In genomic region chr6:153024401-153025017, GRCh38 we compare ENCODE assay signal across 8 cellular contexts. TPM values are rescaled to one million over a fixed set of nuclear protein-coding genes. Genes with fewer than 3 reads are reported as not detected.
DNase-seq lines count a peak whose midpoint lies in the region; ATAC-seq and TF ChIP-seq lines count a peak whose summit lies in the region.

No MANE protein-coding gene starts in this region.

- H3K4me1 Mint-ChIP-seq in activated T-cell treated with anti-CD3 and anti-CD28 coated beads, Interleukin-2, amount 50 U/mL, for 72 hours (ENCODE audit: low read depth): peaks cover 10% of the 10 kb centered on the region

- H3K27ac ChIP-seq in OCI-LY7 (ENCODE audit: low read depth, low read length, poor library complexity, severe bottlenecking) (no peak overlapping the region), foreskin keratinocyte (no peak overlapping the region), osteoblast (ENCODE audit: low read depth, low read length) (no peak overlapping the region)

- no peaks in the 10 kb centered on the region for H3K9me2 ChIP-seq in OCI-LY7 (ENCODE audit: insufficient read depth, low read length)

- H3K36me3 ChIP-seq in OCI-LY7 (ENCODE audit: insufficient read depth, low read length) (no peaks in the 10 kb centered on the region), osteoblast (ENCODE audit: insufficient read depth, low read length) (no peaks in the 10 kb centered on the region)

- CTCF ChIA-PET in OCI-LY7 (lab: Charles Lee; ENCODE audit: unreplicated experiment): no interaction called here

- no peak overlapping the region for H3K4me2 ChIP-seq in OCI-LY7 (ENCODE audit: low read length)
- no peak overlapping the region for H3K4me2 ChIP-seq in osteoblast (ENCODE audit: insufficient read depth, low read length)

- peaks cover 29% of the 10 kb centered on the region for H3K27me3 Mint-ChIP-seq in activated T-cell treated with anti-CD3 and anti-CD28 coated beads, Interleukin-2, amount 50 U/mL, for 72 hours (ENCODE audit: low read depth)

- H3K4me3 Mint-ChIP-seq in activated T-cell treated with anti-CD3 and anti-CD28 coated beads, Interleukin-2, amount 50 U/mL, for 72 hours: no peak overlapping the region

- TF ChIP-seq CTCF in GM12872 (IDR thresholded peaks at IDR 0.05; ENCODE audit: insufficient read depth, low read depth, low read length): peak; percentile 77
- TF ChIP-seq CTCF in OCI-LY7 (conservative IDR thresholded peaks at IDR 0.05; ENCODE audit: low read length): peak; percentile 89
- peak; percentile 81 for TF ChIP-seq CTCF in foreskin keratinocyte (conservative IDR thresholded peaks at IDR 0.05)
- TF ChIP-seq CTCF in osteoblast (IDR thresholded peaks at IDR 0.05; ENCODE audit: extremely low read depth, low read depth, low read length): peak; percentile 85

- POLR2A ChIA-PET in OCI-LY7 (lab: Charles Lee): interaction anchor here (0.7 kb wide), 1 partner anchor 704 kb away, joined by 3 read pairs; no protein-coding TSS in a partner anchor

- no peaks in the 10 kb centered on the region for H3K4me1 ChIP-seq in OCI-LY7 (ENCODE audit: insufficient read depth, low read length, poor library complexity, severe bottlenecking)
- H3K4me1 ChIP-seq in foreskin keratinocyte: no peaks in the 10 kb centered on the region
- peaks cover 5% of the 10 kb centered on the region for H3K4me1 ChIP-seq in osteoblast (ENCODE audit: insufficient read depth, low read length)

- H4K20me1 ChIP-seq in OCI-LY7 (ENCODE audit: insufficient read depth, low read length): no peaks in the 10 kb centered on the region
- H4K20me1 ChIP-seq in osteoblast (ENCODE audit: insufficient read depth, low read length): no peaks in the 10 kb centered on the region

- H3K79me2 ChIP-seq in OCI-LY7 (ENCODE audit: insufficient read depth, low read depth, low read length) (no peaks in the 10 kb centered on the region), osteoblast (ENCODE audit: insufficient read depth, low read length) (no peaks in the 10 kb centered on the region)

- no peak overlapping the region for H2AFZ ChIP-seq in OCI-LY7 (ENCODE audit: low read length)
- no peak overlapping the region for H2AFZ ChIP-seq in osteoblast (ENCODE audit: low read length)

- BruUV-seq in OCI-LY7 (replicated peaks; lab: Mats Ljungman, UMichigan): no TSS peak

- H3K9me3 ChIP-seq in OCI-LY7 (ENCODE audit: low read length) (no peaks in the 10 kb centered on the region), osteoblast (ENCODE audit: low read depth, low read length) (no peaks in the 10 kb centered on the region)

- intact Hi-C loops in OCI-LY7 (cut with micrococcal nuclease; ENCODE audit: unreplicated experiment): loop anchor here (1.0 to 5.0 kb wide), 4 partner anchors 22 to 272 kb away; partner anchors contain the start of genes MTRF1L and VIP

- H3K27me3 ChIP-seq in foreskin keratinocyte (no peaks in the 10 kb centered on the region), osteoblast (ENCODE audit: insufficient read depth, low read length) (no peaks in the 10 kb centered on the region)

- no peaks in the 10 kb centered on the region for H3K36me3 Mint-ChIP-seq in activated T-cell treated with anti-CD3 and anti-CD28 coated beads, Interleukin-2, amount 50 U/mL, for 72 hours (ENCODE audit: insufficient read depth in 2 of 2)

- H3K4me3 ChIP-seq in OCI-LY7 (ENCODE audit: low read depth, low read length, poor library complexity, severe bottlenecking) (no peak overlapping the region), osteoblast (ENCODE audit: insufficient read depth, low read length) (no peak overlapping the region)

- no peak overlapping the region for H3K27ac Mint-ChIP-seq in activated T-cell treated with anti-CD3 and anti-CD28 coated beads, Interleukin-2, amount 50 U/mL, for 72 hours

- peak; percentile 49 for DNase-seq in HPDE6-E6E7 (ENCODE audit: extremely low spot score)
- DNase-seq in OCI-LY7 (ENCODE audit: low spot score): peak; percentile 78
- peak; percentile 29 to 49 for DNase-seq in activated T-cell treated with anti-CD3 and anti-CD28 coated beads, Interleukin-2, amount 50 U/mL, for 72 hours
- DNase-seq in foreskin keratinocyte: peak in 1 of 2 donors; percentile 53
- no peak for DNase-seq in osteoblast (ENCODE audit: insufficient read length, low spot score, missing footprints)
- DNase-seq in 8988T: no peak

- peak; percentile 100 for ATAC-seq in GM21576 (IDR thresholded peaks at IDR 0.05; ENCODE audit: unreplicated experiment)
- ATAC-seq in activated T-cell treated with anti-CD3 and anti-CD28 coated beads, Interleukin-2, amount 50 U/mL, for 72 hours (replicated peaks in 1 of 2): peak; percentile 90 to 97
- peak; percentile 98 for ATAC-seq in foreskin keratinocyte

- H3K9me3 Mint-ChIP-seq in activated T-cell treated with anti-CD3 and anti-CD28 coated beads, Interleukin-2, amount 50 U/mL, for 72 hours: no peaks in the 10 kb centered on the region

RNA-seq across cellular contexts. Expression of gene MTRF1L, which starts 22.0 kb away (rescaled TPM):
- total RNA-seq in OCI-LY7 (2014; rRNA removed; shearing (Covaris generic)): 10.4 and 11.0 TPM in 2 replicates
- 14.0 and 19.2 TPM in 2 replicates for total RNA-seq in OCI-LY7 (2022)
- total RNA-seq in activated T-cell treated with anti-CD3 and anti-CD28 coated beads, Interleukin-2, amount 50 U/mL, for 72 hours: 10 to 100 TPM; 13.8 to 21.1 TPM
- 15.0 and 18.8 TPM in 2 replicates for total RNA-seq in foreskin keratinocyte
- 9.8 and 10.5 TPM in 2 replicates for polyA plus RNA-seq in foreskin keratinocyte
- 17.4 and 18.8 TPM in 2 replicates for total RNA-seq in osteoblast

RNA-seq across cellular contexts. Expression of gene FBXO5, which starts 41.7 kb away (rescaled TPM):
- total RNA-seq in OCI-LY7 (2014; rRNA removed; shearing (Covaris generic)): 47.8 and 53.2 TPM in 2 replicates
- 68.0 and 73.8 TPM in 2 replicates for total RNA-seq in OCI-LY7 (2022)
- 10 to 100 TPM; 40.8 to 41.4 TPM for total RNA-seq in activated T-cell treated with anti-CD3 and anti-CD28 coated beads, Interleukin-2, amount 50 U/mL, for 72 hours
- 23.6 and 24.9 TPM in 2 replicates for total RNA-seq in foreskin keratinocyte
- polyA plus RNA-seq in foreskin keratinocyte: 9.7 and 12.2 TPM in 2 replicates
- 6.5 and 8.5 TPM in 2 replicates for total RNA-seq in osteoblast

Comparison
In these comparisons a context has a peak if more than half of its experiments do, and no peak if none do; other contexts are left out.
1. DNase-seq: peak in HPDE6-E6E7 (single experiment), OCI-LY7 (single experiment) and activated T-cell treated with anti-CD3 and anti-CD28 coated beads, Interleukin-2, amount 50 U/mL, for 72 hours (2 of 2); none in osteoblast (single experiment) and 8988T (single experiment).
2. Peak in every context shown above with its lines, with median percentiles within 50 percentile points of each other: CTCF ChIP-seq and ATAC-seq.